ENCODE assay signal across 9 cellular contexts in the genomic region with DNA sequence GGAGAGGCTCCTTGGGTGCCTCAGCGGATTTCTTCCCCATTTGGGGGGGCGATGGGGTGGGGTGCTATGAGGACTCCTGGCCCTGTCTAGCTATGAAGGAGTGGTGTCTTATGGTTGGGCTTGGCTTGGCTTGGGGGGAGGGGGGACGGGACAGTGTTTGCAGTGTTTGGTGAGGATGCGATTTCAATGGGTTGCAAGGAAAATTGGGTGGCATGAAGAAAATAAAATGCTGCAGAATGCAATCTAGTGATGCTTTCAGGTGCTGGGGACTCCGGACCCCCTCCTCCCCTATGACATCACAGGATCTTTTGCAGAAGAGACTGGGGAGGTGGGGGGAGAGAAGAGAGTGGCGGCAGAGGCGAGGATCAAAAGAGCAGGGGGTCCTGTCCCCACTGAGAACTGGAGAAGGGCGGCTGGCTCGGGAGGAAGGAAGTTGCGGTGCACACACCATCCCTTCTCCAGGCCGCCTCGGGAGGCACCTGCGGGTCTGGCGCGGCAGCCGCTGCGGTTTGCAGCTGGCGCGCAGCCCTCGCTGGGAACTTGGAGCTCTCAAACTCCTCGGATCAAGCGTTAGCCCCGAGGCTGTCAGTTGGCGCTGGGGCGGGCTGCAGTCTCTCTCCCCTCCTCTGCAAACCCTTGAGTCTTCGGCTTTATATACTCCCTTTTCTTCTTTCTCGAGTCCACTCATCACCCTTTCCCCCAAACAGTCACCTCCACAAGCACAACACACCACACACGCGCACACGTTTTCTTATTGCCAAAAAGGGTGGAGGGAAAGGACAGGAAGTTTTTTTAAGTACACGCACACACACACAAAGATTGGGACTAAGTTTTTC.
DNase-seq lines count a peak whose midpoint lies in the region; ATAC-seq and TF ChIP-seq lines count a peak whose summit lies in the region.
"Had no signal": no experiment of that assay in that cellular context is flagged by ENCODE, and none has a peak within 500 bp of the region (broad histone marks: within the 10 kb centered on the region; RNA-seq: fewer than 3 reads in every experiment).

No MANE protein-coding gene starts in this region.

- POLR2A ChIA-PET in RWPE1 (lab: Yijun Ruan, JAX; ENCODE audit: low non-redundant PET): no interaction called here

- peak; percentile 39 for DNase-seq in EL
- peak; percentile 7 for DNase-seq in RWPE1 (ENCODE audit: low spot score)
- peak; percentile 57 for DNase-seq in Right ventricle myocardium superior
- no peak for DNase-seq in psoas muscle
- DNase-seq in HPDE6-E6E7 (ENCODE audit: extremely low spot score): no peak
- DNase-seq: activated naive CD4-positive, alpha-beta T cell treated with anti-CD3 and anti-CD28 coated beads, Interleukin-2, amount 10 ng/mL, durations not matched to agents 7 days and 5 days had no signal

- intact Hi-C loops in Right ventricle myocardium superior (cut with DNase I): no loop called here
- intact Hi-C loops in psoas muscle (cut with DNase I): no loop called here

- peaks cover 0 to 56% (median 5%) of the 10 kb centered on the region in 3 donors for H3K27me3 ChIP-seq in psoas muscle (ENCODE audit: insufficient read depth in 3 of 3, low read length in 2 of 3)

- H3K4me1 ChIP-seq in psoas muscle: no peaks in the 10 kb centered on the region

- 0 to 1% (median 0%) methylated on average over 29 to 31 of the region's 31 CpGs for WGBS in psoas muscle, 3 donors

- no peak for TF ChIP-seq CTCF in RWPE1 (conservative IDR thresholded peaks at IDR 0.05; ENCODE audit: low read depth)
- TF ChIP-seq CTCF in psoas muscle (IDR thresholded peaks at IDR 0.05): no peak

- no peaks in the 10 kb centered on the region for H3K36me3 ChIP-seq in psoas muscle (ENCODE audit: insufficient read depth in 1 of 2, low read depth in 1 of 2)

- H3K27ac ChIP-seq in RWPE1 (no peak overlapping the region), psoas muscle (no peak overlapping the region)

- H3K4me3 ChIP-seq in psoas muscle: peak overlapping the region; percentile 63

- no peaks in the 10 kb centered on the region for H3K9me3 ChIP-seq in psoas muscle

- peak; percentile 22 for ATAC-seq in Right ventricle myocardium superior (ENCODE audit: poor library complexity)
- no peak for ATAC-seq in psoas muscle
- no peak for ATAC-seq in GM18867 (IDR thresholded peaks at IDR 0.05; ENCODE audit: unreplicated experiment)
- ATAC-seq in HG02870 (IDR thresholded peaks at IDR 0.05; ENCODE audit: unreplicated experiment): no peak
- no peak for ATAC-seq in HG03460 (IDR thresholded peaks at IDR 0.05; ENCODE audit: unreplicated experiment)

- CTCF ChIA-PET in RWPE1 (lab: Yijun Ruan, JAX): no interaction called here

Comparison
In these comparisons a context has a peak if more than half of its experiments do, and no peak if none do; other contexts are left out.
1. DNase-seq: peak in EL (single experiment), RWPE1 (single experiment) and Right ventricle myocardium superior (single experiment); none in psoas muscle (0 of 2) and HPDE6-E6E7 (single experiment).